1 cellular context compared by ENCODE assay signal in genomic region chr11:117022526-117022925, GRCh38.
A peak's percentile ranks its signal among the peaks of the same experiment; 100 is the strongest.
TF ChIP-seq lines count a peak whose summit lies in the region.

No MANE protein-coding gene starts in this region.

TF ChIP-seq in GM12878, 131 proteins besides CTCF, POLR2A, EP300 and RAD21 (continued from another document and continues in another):
- TF ChIP-seq, protein P1, sequence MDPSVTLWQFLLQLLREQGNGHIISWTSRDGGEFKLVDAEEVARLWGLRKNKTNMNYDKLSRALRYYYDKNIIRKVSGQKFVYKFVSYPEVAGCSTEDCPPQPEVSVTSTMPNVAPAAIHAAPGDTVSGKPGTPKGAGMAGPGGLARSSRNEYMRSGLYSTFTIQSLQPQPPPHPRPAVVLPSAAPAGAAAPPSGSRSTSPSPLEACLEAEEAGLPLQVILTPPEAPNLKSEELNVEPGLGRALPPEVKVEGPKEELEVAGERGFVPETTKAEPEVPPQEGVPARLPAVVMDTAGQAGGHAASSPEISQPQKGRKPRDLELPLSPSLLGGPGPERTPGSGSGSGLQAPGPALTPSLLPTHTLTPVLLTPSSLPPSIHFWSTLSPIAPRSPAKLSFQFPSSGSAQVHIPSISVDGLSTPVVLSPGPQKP (IDR thresholded peaks at IDR 0.05; ENCODE audit: low read depth, low read length), result no peak
- TF ChIP-seq BCL11A (IDR thresholded peaks at IDR 0.05; ENCODE audit: low read depth, low read length), result 0 out of 2 replicates have a peak, but pooled peaks have one; percentile 11
- no peak for TF ChIP-seq TAF1 (IDR thresholded peaks at IDR 0.05; ENCODE audit: borderline replicate concordance, low read depth, low read length)
- no peak for TF ChIP-seq BACH1 (IDR thresholded peaks at IDR 0.05; ENCODE audit: borderline replicate concordance)
- TF ChIP-seq SPI1 (IDR thresholded peaks at IDR 0.05; ENCODE audit: borderline replicate concordance, insufficient read depth, low read depth, low read length), result no peak
- TF ChIP-seq EED (IDR thresholded peaks at IDR 0.05; ENCODE audit: low read depth), result no peak
- TF ChIP-seq, protein P2, sequence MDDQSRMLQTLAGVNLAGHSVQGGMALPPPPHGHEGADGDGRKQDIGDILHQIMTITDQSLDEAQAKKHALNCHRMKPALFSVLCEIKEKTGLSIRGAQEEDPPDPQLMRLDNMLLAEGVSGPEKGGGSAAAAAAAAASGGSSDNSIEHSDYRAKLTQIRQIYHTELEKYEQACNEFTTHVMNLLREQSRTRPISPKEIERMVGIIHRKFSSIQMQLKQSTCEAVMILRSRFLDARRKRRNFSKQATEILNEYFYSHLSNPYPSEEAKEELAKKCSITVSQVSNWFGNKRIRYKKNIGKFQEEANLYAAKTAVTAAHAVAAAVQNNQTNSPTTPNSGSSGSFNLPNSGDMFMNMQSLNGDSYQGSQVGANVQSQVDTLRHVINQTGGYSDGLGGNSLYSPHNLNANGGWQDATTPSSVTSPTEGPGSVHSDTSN (IDR thresholded peaks at IDR 0.05; ENCODE audit: insufficient replicate concordance, low read depth, low read length), result no peak
- no peak for TF ChIP-seq GABPA (IDR thresholded peaks at IDR 0.05; ENCODE audit: low read depth)
- TF ChIP-seq BRCA1 (IDR thresholded peaks at IDR 0.05; ENCODE audit: low read depth, low read length), result no peak
- no peak for TF ChIP-seq EZH2 (IDR thresholded peaks at IDR 0.05; ENCODE audit: borderline replicate concordance, control insufficient read depth, low read depth, low read length)
- TF ChIP-seq, protein P3, sequence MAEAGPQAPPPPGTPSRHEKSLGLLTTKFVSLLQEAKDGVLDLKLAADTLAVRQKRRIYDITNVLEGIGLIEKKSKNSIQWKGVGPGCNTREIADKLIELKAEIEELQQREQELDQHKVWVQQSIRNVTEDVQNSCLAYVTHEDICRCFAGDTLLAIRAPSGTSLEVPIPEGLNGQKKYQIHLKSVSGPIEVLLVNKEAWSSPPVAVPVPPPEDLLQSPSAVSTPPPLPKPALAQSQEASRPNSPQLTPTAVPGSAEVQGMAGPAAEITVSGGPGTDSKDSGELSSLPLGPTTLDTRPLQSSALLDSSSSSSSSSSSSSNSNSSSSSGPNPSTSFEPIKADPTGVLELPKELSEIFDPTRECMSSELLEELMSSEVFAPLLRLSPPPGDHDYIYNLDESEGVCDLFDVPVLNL (IDR thresholded peaks at IDR 0.05; ENCODE audit: low read depth, low read length), result no peak
- no peak for TF ChIP-seq YY1 (IDR thresholded peaks at IDR 0.05; ENCODE audit: low read depth, low read length)
- TF ChIP-seq, protein P4, sequence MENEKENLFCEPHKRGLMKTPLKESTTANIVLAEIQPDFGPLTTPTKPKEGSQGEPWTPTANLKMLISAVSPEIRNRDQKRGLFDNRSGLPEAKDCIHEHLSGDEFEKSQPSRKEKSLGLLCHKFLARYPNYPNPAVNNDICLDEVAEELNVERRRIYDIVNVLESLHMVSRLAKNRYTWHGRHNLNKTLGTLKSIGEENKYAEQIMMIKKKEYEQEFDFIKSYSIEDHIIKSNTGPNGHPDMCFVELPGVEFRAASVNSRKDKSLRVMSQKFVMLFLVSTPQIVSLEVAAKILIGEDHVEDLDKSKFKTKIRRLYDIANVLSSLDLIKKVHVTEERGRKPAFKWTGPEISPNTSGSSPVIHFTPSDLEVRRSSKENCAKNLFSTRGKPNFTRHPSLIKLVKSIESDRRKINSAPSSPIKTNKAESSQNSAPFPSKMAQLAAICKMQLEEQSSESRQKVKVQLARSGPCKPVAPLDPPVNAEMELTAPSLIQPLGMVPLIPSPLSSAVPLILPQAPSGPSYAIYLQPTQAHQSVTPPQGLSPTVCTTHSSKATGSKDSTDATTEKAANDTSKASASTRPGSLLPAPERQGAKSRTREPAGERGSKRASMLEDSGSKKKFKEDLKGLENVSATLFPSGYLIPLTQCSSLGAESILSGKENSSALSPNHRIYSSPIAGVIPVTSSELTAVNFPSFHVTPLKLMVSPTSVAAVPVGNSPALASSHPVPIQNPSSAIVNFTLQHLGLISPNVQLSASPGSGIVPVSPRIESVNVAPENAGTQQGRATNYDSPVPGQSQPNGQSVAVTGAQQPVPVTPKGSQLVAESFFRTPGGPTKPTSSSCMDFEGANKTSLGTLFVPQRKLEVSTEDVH (IDR thresholded peaks at IDR 0.05; ENCODE audit: low read depth, partially characterized antibody), result no peak
- TF ChIP-seq GATAD2B (conservative IDR thresholded peaks at IDR 0.05; ENCODE audit: low read depth), result no peak
- TF ChIP-seq JUNB (IDR thresholded peaks at IDR 0.05), result peak; percentile 45
- TF ChIP-seq CUX1 (IDR thresholded peaks at IDR 0.05; ENCODE audit: insufficient replicate concordance, low read depth, low read length), result peak; percentile 75
- TF ChIP-seq, protein P5, sequence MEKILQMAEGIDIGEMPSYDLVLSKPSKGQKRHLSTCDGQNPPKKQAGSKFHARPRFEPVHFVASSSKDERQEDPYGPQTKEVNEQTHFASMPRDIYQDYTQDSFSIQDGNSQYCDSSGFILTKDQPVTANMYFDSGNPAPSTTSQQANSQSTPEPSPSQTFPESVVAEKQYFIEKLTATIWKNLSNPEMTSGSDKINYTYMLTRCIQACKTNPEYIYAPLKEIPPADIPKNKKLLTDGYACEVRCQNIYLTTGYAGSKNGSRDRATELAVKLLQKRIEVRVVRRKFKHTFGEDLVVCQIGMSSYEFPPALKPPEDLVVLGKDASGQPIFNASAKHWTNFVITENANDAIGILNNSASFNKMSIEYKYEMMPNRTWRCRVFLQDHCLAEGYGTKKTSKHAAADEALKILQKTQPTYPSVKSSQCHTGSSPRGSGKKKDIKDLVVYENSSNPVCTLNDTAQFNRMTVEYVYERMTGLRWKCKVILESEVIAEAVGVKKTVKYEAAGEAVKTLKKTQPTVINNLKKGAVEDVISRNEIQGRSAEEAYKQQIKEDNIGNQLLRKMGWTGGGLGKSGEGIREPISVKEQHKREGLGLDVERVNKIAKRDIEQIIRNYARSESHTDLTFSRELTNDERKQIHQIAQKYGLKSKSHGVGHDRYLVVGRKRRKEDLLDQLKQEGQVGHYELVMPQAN (conservative IDR thresholded peaks at IDR 0.05), result no peak
- no peak for TF ChIP-seq SP1 (IDR thresholded peaks at IDR 0.05; ENCODE audit: low read depth, low read length)
- TF ChIP-seq SREBF2 (IDR thresholded peaks at IDR 0.05; ENCODE audit: low read length), result no peak
- no peak for TF ChIP-seq SIX5 (IDR thresholded peaks at IDR 0.05; ENCODE audit: low read depth, low read length, severe bottlenecking)
- TF ChIP-seq HCFC1 (IDR thresholded peaks at IDR 0.05; ENCODE audit: low read length), result no peak
- no peak for TF ChIP-seq SMAD1 (IDR thresholded peaks at IDR 0.05; ENCODE audit: low read depth, partially characterized antibody)
- TF ChIP-seq SRF (IDR thresholded peaks at IDR 0.05; ENCODE audit: low read depth in 2 of 2, low read length in 2 of 2), result no peak
- no peak for TF ChIP-seq CEBPZ (IDR thresholded peaks at IDR 0.05; ENCODE audit: low read depth, low read length)
- TF ChIP-seq CBFB (IDR thresholded peaks at IDR 0.05; ENCODE audit: low read depth), result no peak
- no peak for TF ChIP-seq CBX3 (IDR thresholded peaks at IDR 0.05; ENCODE audit: borderline replicate concordance, low read depth)
- TF ChIP-seq CEBPB (IDR thresholded peaks at IDR 0.05; ENCODE audit: borderline replicate concordance in 1 of 2, low read depth in 2 of 2, low read length in 2 of 2), result no peak
- TF ChIP-seq MTA2 (IDR thresholded peaks at IDR 0.05; ENCODE audit: low read depth), result peak; percentile 79
- TF ChIP-seq SUPT20H (IDR thresholded peaks at IDR 0.05; ENCODE audit: borderline replicate concordance, control insufficient read depth, low read depth, low read length), result no peak
- no peak for TF ChIP-seq IKZF1 (conservative IDR thresholded peaks at IDR 0.05)
- TF ChIP-seq FOXK2 (IDR thresholded peaks at IDR 0.05), result no peak
- TF ChIP-seq FOXM1 (IDR thresholded peaks at IDR 0.05; ENCODE audit: low read depth, low read length), result peak; percentile 38; the same call in 1 of the 2 replicates
- no peak for TF ChIP-seq NFXL1 (IDR thresholded peaks at IDR 0.05; ENCODE audit: borderline replicate concordance)
- TF ChIP-seq TCF7 (IDR thresholded peaks at IDR 0.05; ENCODE audit: borderline replicate concordance), result no peak
- TF ChIP-seq MYC (IDR thresholded peaks at IDR 0.05; ENCODE audit: insufficient read depth, insufficient read length, insufficient replicate concordance, low read length, severe bottlenecking), result no peak
- peak; percentile 18; the same call in 1 of the 2 replicates for TF ChIP-seq PAX5 (IDR thresholded peaks at IDR 0.05; ENCODE audit: borderline replicate concordance, low read depth, low read length)
- TF ChIP-seq MEF2B (IDR thresholded peaks at IDR 0.05; ENCODE audit: partially characterized antibody, poor library complexity, severe bottlenecking), result peak; percentile 86
- TF ChIP-seq STAT3 (IDR thresholded peaks at IDR 0.05; ENCODE audit: low read depth, low read length), result no peak
- no peak for TF ChIP-seq SMC3 (IDR thresholded peaks at IDR 0.05; ENCODE audit: borderline replicate concordance, low read length)
- TF ChIP-seq ZNF207 (IDR thresholded peaks at IDR 0.05; ENCODE audit: borderline replicate concordance), result no peak
- TF ChIP-seq, protein P6, sequence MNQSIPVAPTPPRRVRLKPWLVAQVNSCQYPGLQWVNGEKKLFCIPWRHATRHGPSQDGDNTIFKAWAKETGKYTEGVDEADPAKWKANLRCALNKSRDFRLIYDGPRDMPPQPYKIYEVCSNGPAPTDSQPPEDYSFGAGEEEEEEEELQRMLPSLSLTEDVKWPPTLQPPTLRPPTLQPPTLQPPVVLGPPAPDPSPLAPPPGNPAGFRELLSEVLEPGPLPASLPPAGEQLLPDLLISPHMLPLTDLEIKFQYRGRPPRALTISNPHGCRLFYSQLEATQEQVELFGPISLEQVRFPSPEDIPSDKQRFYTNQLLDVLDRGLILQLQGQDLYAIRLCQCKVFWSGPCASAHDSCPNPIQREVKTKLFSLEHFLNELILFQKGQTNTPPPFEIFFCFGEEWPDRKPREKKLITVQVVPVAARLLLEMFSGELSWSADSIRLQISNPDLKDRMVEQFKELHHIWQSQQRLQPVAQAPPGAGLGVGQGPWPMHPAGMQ (IDR thresholded peaks at IDR 0.05; ENCODE audit: borderline replicate concordance), result no peak
- no peak for TF ChIP-seq ZZZ3 (IDR thresholded peaks at IDR 0.05; ENCODE audit: control insufficient read depth, insufficient read length, low read depth)
- no peak for TF ChIP-seq ESRRA (IDR thresholded peaks at IDR 0.05; ENCODE audit: low read length)
- TF ChIP-seq LARP7 (IDR thresholded peaks at IDR 0.05), result no peak
- TF ChIP-seq TCF12 (IDR thresholded peaks at IDR 0.05; ENCODE audit: low read depth, low read length), result no peak
- peak; percentile 47 for TF ChIP-seq ATF7 (IDR thresholded peaks at IDR 0.05; ENCODE audit: low read depth)
- no peak for TF ChIP-seq POLR2AphosphoS5 (IDR thresholded peaks at IDR 0.05; ENCODE audit: low read length)
- no peak for TF ChIP-seq PAX8 (IDR thresholded peaks at IDR 0.05)
